ENCODE assay signal across 8 cellular contexts in the genomic region with DNA sequence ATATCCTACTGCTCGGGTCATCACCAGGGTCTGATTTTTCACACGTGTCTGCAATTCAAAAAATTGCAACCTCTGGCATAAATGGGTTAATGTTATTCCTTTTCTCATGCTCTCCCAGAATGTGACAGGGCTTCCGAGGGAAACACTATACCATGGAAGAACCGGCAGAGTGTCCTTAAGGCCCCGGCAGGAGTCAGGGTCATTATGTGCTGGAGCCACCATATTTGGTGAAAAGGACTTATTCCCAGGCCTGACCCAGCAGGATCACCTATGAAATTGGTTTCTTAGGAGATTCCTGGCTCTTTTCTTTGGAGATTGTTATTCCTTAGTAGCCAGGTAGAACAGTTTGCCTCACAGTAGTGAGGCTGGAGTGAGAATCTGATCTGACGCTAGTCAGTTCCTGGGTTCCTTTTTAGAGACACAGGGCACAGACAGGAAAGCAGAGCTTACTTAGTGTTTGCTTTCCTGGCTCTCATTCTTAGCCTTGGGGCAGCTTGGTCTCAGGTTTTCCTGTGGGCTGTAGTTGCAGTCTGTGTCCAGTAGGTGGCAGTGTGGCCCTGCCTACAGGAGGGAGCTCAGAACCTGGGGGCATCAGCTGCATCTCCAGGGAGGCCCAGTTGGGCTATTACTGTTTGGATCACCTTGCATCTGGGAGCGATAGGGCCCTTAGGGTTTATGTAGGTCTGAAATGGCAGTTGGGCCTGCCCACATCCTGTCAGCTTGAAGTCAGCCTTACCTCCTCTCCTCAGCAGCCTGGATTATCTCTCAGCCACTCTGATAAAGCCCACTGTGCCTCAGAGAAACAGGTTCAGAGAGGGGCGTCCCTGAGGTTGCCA. TPM values are rescaled to one million over a fixed set of nuclear protein-coding genes. Genes with fewer than 3 reads are reported as not detected.
DNase-seq lines count a peak whose midpoint lies in the region; ATAC-seq and TF ChIP-seq lines count a peak whose summit lies in the region.

No MANE protein-coding gene starts in this region.

- intact Hi-C loops in activated T-helper 2 cell treated with anti-CD3 and anti-CD28 coated beads, Interferon-gamma antibody, Interleukin-2, Interleukin-4, amounts not matched to agents 10 μg/mL and 5 μg/mL and 100 μg/mL, durations not matched to agents 14 hours and 24 hours and 36 hours (cut with micrococcal nuclease), result loop anchor here (5.0 kb wide), 2 partner anchors 50 to 100 kb away; no protein-coding TSS in a partner anchor

- no peaks in the 10 kb centered on the region for H3K9me3 ChIP-seq in KOPT-K1 (ENCODE audit: insufficient read depth, low read length, poor library complexity, severe bottlenecking)
- H3K9me3 ChIP-seq in RWPE2 (ENCODE audit: severe bottlenecking), result no peaks in the 10 kb centered on the region
- H3K9me3 ChIP-seq in upper lobe of left lung, result no peaks in the 10 kb centered on the region

- H3K27me3 Mint-ChIP-seq in activated T-helper 2 cell treated with anti-CD3 and anti-CD28 coated beads, Interferon-gamma antibody, Interleukin-2, Interleukin-4, amounts not matched to agents 10 μg/mL and 5 μg/mL and 100 μg/mL, durations not matched to agents 14 hours and 24 hours and 36 hours (ENCODE audit: low read depth), result no peaks in the 10 kb centered on the region
- no peaks in the 10 kb centered on the region for H3K27me3 Mint-ChIP-seq in osteocyte (ENCODE audit: unreplicated experiment)

- 60 to 62% methylated on average over 7 to 8 of the region's 8 CpGs for WGBS in upper lobe of left lung, 2 donors

- H3K4me3 ChIP-seq in RWPE2 (ENCODE audit: severe bottlenecking) (no peak overlapping the region), fibroblast of villous mesenchyme (ENCODE audit: low read depth, low read length) (no peak overlapping the region), upper lobe of left lung (no peak overlapping the region)

- TF ChIP-seq CTCF in RWPE2 (IDR thresholded peaks at IDR 0.05; ENCODE audit: poor library complexity, severe bottlenecking), result peak; percentile 96
- TF ChIP-seq CTCF in fibroblast of villous mesenchyme (IDR thresholded peaks at IDR 0.05; ENCODE audit: insufficient read depth, low read depth, low read length), result peak; percentile 100
- TF ChIP-seq CTCF in osteocyte (IDR thresholded peaks at IDR 0.05), result peak; percentile 98
- TF ChIP-seq CTCF in upper lobe of left lung (IDR thresholded peaks at IDR 0.05), result peak; percentile 93 to 98 (median 97)

- H3K27ac Mint-ChIP-seq in activated T-helper 2 cell treated with anti-CD3 and anti-CD28 coated beads, Interferon-gamma antibody, Interleukin-2, Interleukin-4, amounts not matched to agents 10 μg/mL and 5 μg/mL and 100 μg/mL, durations not matched to agents 14 hours and 24 hours and 36 hours, result no peak overlapping the region
- H3K27ac Mint-ChIP-seq in osteocyte (ENCODE audit: unreplicated experiment), result peak overlapping the region; percentile 61

- no peaks in the 10 kb centered on the region for H3K27me3 ChIP-seq in RWPE2 (ENCODE audit: insufficient read depth, poor library complexity, severe bottlenecking)
- H3K27me3 ChIP-seq in upper lobe of left lung, result no peaks in the 10 kb centered on the region

- H3K9me3 Mint-ChIP-seq in activated T-helper 2 cell treated with anti-CD3 and anti-CD28 coated beads, Interferon-gamma antibody, Interleukin-2, Interleukin-4, amounts not matched to agents 10 μg/mL and 5 μg/mL and 100 μg/mL, durations not matched to agents 14 hours and 24 hours and 36 hours, result no peaks in the 10 kb centered on the region
- H3K9me3 Mint-ChIP-seq in osteocyte (ENCODE audit: unreplicated experiment), result no peaks in the 10 kb centered on the region

- ATAC-seq in RWPE2 (ENCODE audit: low read depth) (peak; percentile 80), upper lobe of left lung (ENCODE audit: low FRiP score in 2 of 2) (peak; percentile 84 to 90), GM21786 (IDR thresholded peaks at IDR 0.05; ENCODE audit: unreplicated experiment) (no peak)

- peaks cover 75% of the 10 kb centered on the region for H3K36me3 Mint-ChIP-seq in activated T-helper 2 cell treated with anti-CD3 and anti-CD28 coated beads, Interferon-gamma antibody, Interleukin-2, Interleukin-4, amounts not matched to agents 10 μg/mL and 5 μg/mL and 100 μg/mL, durations not matched to agents 14 hours and 24 hours and 36 hours (ENCODE audit: low read depth)
- peaks cover 42% of the 10 kb centered on the region for H3K36me3 Mint-ChIP-seq in osteocyte (ENCODE audit: unreplicated experiment)

- peaks cover 1% of the 10 kb centered on the region for H3K4me1 Mint-ChIP-seq in activated T-helper 2 cell treated with anti-CD3 and anti-CD28 coated beads, Interferon-gamma antibody, Interleukin-2, Interleukin-4, amounts not matched to agents 10 μg/mL and 5 μg/mL and 100 μg/mL, durations not matched to agents 14 hours and 24 hours and 36 hours (ENCODE audit: low read depth)
- peaks cover 9% of the 10 kb centered on the region for H3K4me1 Mint-ChIP-seq in osteocyte (ENCODE audit: unreplicated experiment)

- peak; percentile 37 for DNase-seq in DMS79 (lab: John Stamatoyannopoulos, UW)
- no peak for DNase-seq in RWPE2 (ENCODE audit: low spot score)
- DNase-seq in activated T-helper 2 cell treated with anti-CD3 and anti-CD28 coated beads, Interferon-gamma antibody, Interleukin-2, Interleukin-4, amounts not matched to agents 10 μg/mL and 5 μg/mL and 100 μg/mL, durations not matched to agents 14 hours and 24 hours and 36 hours (ENCODE audit: low spot score), result peak; percentile 69
- peak; percentile 71 for DNase-seq in fibroblast of villous mesenchyme (ENCODE audit: low read depth)
- peak; percentile 94 for DNase-seq in osteocyte (ENCODE audit: extremely low spot score, unreplicated experiment)
- DNase-seq in upper lobe of left lung, result peak in 1 of 2 donors; percentile 63

- no peak for TF ChIP-seq EP300 in upper lobe of left lung (IDR thresholded peaks at IDR 0.05)

- H3K4me3 Mint-ChIP-seq in activated T-helper 2 cell treated with anti-CD3 and anti-CD28 coated beads, Interferon-gamma antibody, Interleukin-2, Interleukin-4, amounts not matched to agents 10 μg/mL and 5 μg/mL and 100 μg/mL, durations not matched to agents 14 hours and 24 hours and 36 hours (ENCODE audit: low read depth), result no peak overlapping the region
- no peak overlapping the region for H3K4me3 Mint-ChIP-seq in osteocyte (ENCODE audit: unreplicated experiment)

- H3K4me1 ChIP-seq in RWPE2 (ENCODE audit: insufficient read depth, poor library complexity, severe bottlenecking) (peaks cover 7% of the 10 kb centered on the region), upper lobe of left lung (peaks cover 4 to 5% (median 4%) of the 10 kb centered on the region in 4 donors)

- H3K27ac ChIP-seq in KOPT-K1 (ENCODE audit: low read depth, low read length, poor library complexity, severe bottlenecking) (peak overlapping the region; percentile 82), RWPE2 (ENCODE audit: poor library complexity, severe bottlenecking) (no peak overlapping the region), upper lobe of left lung (no peak overlapping the region)

- H3K36me3 ChIP-seq in KOPT-K1 (ENCODE audit: insufficient read depth, low read length) (peaks cover 100% of the 10 kb centered on the region), RWPE2 (ENCODE audit: low read depth) (peaks cover 85% of the 10 kb centered on the region), upper lobe of left lung (peaks cover 19 to 97% (median 81%) of the 10 kb centered on the region in 4 donors)

- no peak for TF ChIP-seq POLR2A in upper lobe of left lung (IDR thresholded peaks at IDR 0.05)

RNA-seq across cellular contexts. Expression of gene SNRNP70, which starts 12.4 kb away (rescaled TPM):
- 259 and 279 TPM in 2 replicates for total RNA-seq in activated T-helper 2 cell treated with anti-CD3 and anti-CD28 coated beads, Interferon-gamma antibody, Interleukin-2, Interleukin-4, amounts not matched to agents 10 μg/mL and 5 μg/mL and 100 μg/mL, durations not matched to agents 14 hours and 24 hours and 36 hours
- total RNA-seq in fibroblast of villous mesenchyme (117 and 197 TPM in 2 replicates), osteocyte (277 and 286 TPM in 2 replicates), upper lobe of left lung (1,000 to 10,000 TPM in 1 of 6 donors, 100 to 1,000 TPM in 5; 147 to 1,500 (median 176) TPM)

RNA-seq across cellular contexts. Expression of gene LIN7B, which starts 16.5 kb away (rescaled TPM):
- 5.9 and 7.7 TPM in 2 replicates for total RNA-seq in activated T-helper 2 cell treated with anti-CD3 and anti-CD28 coated beads, Interferon-gamma antibody, Interleukin-2, Interleukin-4, amounts not matched to agents 10 μg/mL and 5 μg/mL and 100 μg/mL, durations not matched to agents 14 hours and 24 hours and 36 hours
- 4.8 and 6.5 TPM in 2 replicates for total RNA-seq in fibroblast of villous mesenchyme
- total RNA-seq in osteocyte, result 7.9 and 9.9 TPM in 2 replicates
- 10 to 100 TPM in 1 of 6 donors, 1 to 10 TPM in 5; 3.1 to 10.2 (median 7.6) TPM for total RNA-seq in upper lobe of left lung

RNA-seq across cellular contexts. Expression of gene C19orf73, which starts 21.3 kb away (rescaled TPM):
- 1.7 and 2.3 TPM in 2 replicates for total RNA-seq in activated T-helper 2 cell treated with anti-CD3 and anti-CD28 coated beads, Interferon-gamma antibody, Interleukin-2, Interleukin-4, amounts not matched to agents 10 μg/mL and 5 μg/mL and 100 μg/mL, durations not matched to agents 14 hours and 24 hours and 36 hours
- total RNA-seq in fibroblast of villous mesenchyme (0.32 TPM in 1 of 2 replicates, not detected in the other), osteocyte (1.8 and 3.4 TPM in 2 replicates), upper lobe of left lung (1 to 10 TPM in 4 of 6 donors, under 1 TPM in 1, not detected in 1; 0.89 to 7.9 (median 2.3) TPM)

RNA-seq across cellular contexts. Expression of gene PPFIA3, which starts 21.7 kb away (rescaled TPM):
- total RNA-seq in activated T-helper 2 cell treated with anti-CD3 and anti-CD28 coated beads, Interferon-gamma antibody, Interleukin-2, Interleukin-4, amounts not matched to agents 10 μg/mL and 5 μg/mL and 100 μg/mL, durations not matched to agents 14 hours and 24 hours and 36 hours, result 3.6 and 5.0 TPM in 2 replicates
- 1.6 and 2.2 TPM in 2 replicates for total RNA-seq in fibroblast of villous mesenchyme
- 6.6 and 9.5 TPM in 2 replicates for total RNA-seq in osteocyte
- total RNA-seq in upper lobe of left lung, result 10 to 100 TPM in 1 of 6 donors, 1 to 10 TPM in 5; 2.4 to 11.5 (median 5.9) TPM

RNA-seq across cellular contexts. Expression of gene KCNA7, which starts 25.2 kb away (rescaled TPM):
- total RNA-seq in activated T-helper 2 cell treated with anti-CD3 and anti-CD28 coated beads, Interferon-gamma antibody, Interleukin-2, Interleukin-4, amounts not matched to agents 10 μg/mL and 5 μg/mL and 100 μg/mL, durations not matched to agents 14 hours and 24 hours and 36 hours, result not detected in 2 replicates
- total RNA-seq in fibroblast of villous mesenchyme (not detected in 2 replicates), osteocyte (not detected in 2 replicates), upper lobe of left lung (not detected)
